Comparison of ENCODE assay signal across 15 cellular contexts in genomic region chr7:47283497-47284131, GRCh38.
DNase-seq lines count a peak whose midpoint lies in the region; ATAC-seq and TF ChIP-seq lines count a peak whose summit lies in the region.
"Had no signal": no experiment of that assay in that cellular context is flagged by ENCODE, and none has a peak within 500 bp of the region (broad histone marks: within the 10 kb centered on the region; RNA-seq: fewer than 3 reads in every experiment).

No MANE protein-coding gene starts in this region.

- ATAC-seq in GM21423 (IDR thresholded peaks at IDR 0.05; ENCODE audit: unreplicated experiment), result peak; percentile 60
- ATAC-seq in CD4-positive, alpha-beta T cell (ENCODE audit: poor library complexity), result no peak
- ATAC-seq: activated CD4-positive, CD25-positive, alpha-beta regulatory T cell treated with anti-CD3 and anti-CD28 coated beads, Interleukin-2, amount 50 U/mL, for 24 hours; gastrocnemius medialis had no signal

- H3K9me3 ChIP-seq in Peyer's patch (peaks cover 0 to 4% (median 0%) of the 10 kb centered on the region in 4 donors), transverse colon (no peaks in the 10 kb centered on the region), spleen (no peaks in the 10 kb centered on the region)
- H3K9me3 ChIP-seq in CD4-positive, alpha-beta T cell (ENCODE audit: control insufficient read depth, low read length), result no peaks in the 10 kb centered on the region
- H3K9me3 ChIP-seq: gastrocnemius medialis, suprapubic skin had no signal

- POLR2A ChIA-PET in CD4-positive, alpha-beta T cell (lab: Charles Lee), result no interaction called here

- no peaks in the 10 kb centered on the region for H3K9me3 Mint-ChIP-seq in CD4-positive, alpha-beta T cell

- peaks cover 0 to 14% (median 2%) of the 10 kb centered on the region in 4 donors for H3K4me1 ChIP-seq in Peyer's patch
- peaks cover 0 to 18% (median 8%) of the 10 kb centered on the region in 4 donors for H3K4me1 ChIP-seq in transverse colon
- peaks cover 0 to 4% (median 0%) of the 10 kb centered on the region in 6 donors for H3K4me1 ChIP-seq in spleen

- no peak overlapping the region for H3K4me3 Mint-ChIP-seq in CD4-positive, alpha-beta T cell
- H3K4me3 Mint-ChIP-seq: brain had no signal

- H3K27ac Mint-ChIP-seq in CD4-positive, alpha-beta T cell, result no peak overlapping the region
- H3K27ac Mint-ChIP-seq: brain had no signal

- no peaks in the 10 kb centered on the region for H3K27me3 Mint-ChIP-seq in CD4-positive, alpha-beta T cell
- H3K27me3 Mint-ChIP-seq: brain had no signal

- intact Hi-C loops in transverse colon (cut with DNase I; ENCODE audit: low total_unique reads) (no loop called here), spleen (cut with DNase I; ENCODE audit: low total_unique reads) (no loop called here)
- intact Hi-C loops in CD4-positive, alpha-beta T cell (cut with DNase I, micrococcal nuclease), result no loop called here

- DNase-seq in Peyer's patch (peak in 2 of 3 donors; percentile 89 to 90), kidney glomerular epithelial cell (lab: John Stamatoyannopoulos, UW) (peak; percentile 90), transverse colon (peak; percentile 85), cortex of kidney (lab: John Stamatoyannopoulos, UW) (no peak), spleen (no peak)
- no peak for DNase-seq in CD4-positive, alpha-beta T cell
- DNase-seq: activated naive CD4-positive, alpha-beta T cell treated with Interleukin-2 at 50 U/mL for 16 hours; gastrocnemius medialis; NCI-H510A treated with DMSO at 0.1 percent for 48 hours; OCI-M1 had no signal

- no peaks in the 10 kb centered on the region for H3K36me3 Mint-ChIP-seq in CD4-positive, alpha-beta T cell (ENCODE audit: low read depth)

- in situ Hi-C loops in transverse colon (cut with MboI; ENCODE audit: low pct_ligation_motif_present in 1 of 4, low pct_unique_long_range_greater_than_20kb in 1 of 4, low sequenced_read_pairs in 3 of 4), result loop anchor here in 1 of 4 donors (25.0 kb wide), 1 partner anchor 529 kb away; no protein-coding TSS in a partner anchor

- CTCF ChIA-PET in CD4-positive, alpha-beta T cell (lab: Charles Lee), result no interaction called here

- WGBS in transverse colon (ENCODE audit: low coverage in 1 of 2), 2 donors, result 50 to 67% methylated on average over 3 to 10 of the region's 10 CpGs
- WGBS in spleen, 5 donors, result 84 to 94% (median 89%) methylated on average over 10 of the region's 10 CpGs

- H3K4me3 ChIP-seq in Peyer's patch (no peak overlapping the region), transverse colon (no peak overlapping the region), spleen (no peak overlapping the region)
- H3K4me3 ChIP-seq: BLaER1 treated with 17β-estradiol and CSF1 and Interleukin-3, amounts not matched to agents 10 nM and 100 nM; gastrocnemius medialis; suprapubic skin had no signal

- peaks cover 0 to 80% (median 0%) of the 10 kb centered on the region in 3 donors for H3K36me3 ChIP-seq in Peyer's patch
- peaks cover 0 to 15% (median 3%) of the 10 kb centered on the region in 4 donors for H3K36me3 ChIP-seq in transverse colon
- H3K36me3 ChIP-seq in spleen, result peaks cover 2 to 100% (median 70%) of the 10 kb centered on the region in 6 donors

- H3K27ac ChIP-seq in Peyer's patch (peak overlapping the region in 2 of 4 donors; percentile 75 to 86), transverse colon (peak overlapping the region; percentile 48 to 67 (median 58)), spleen (no peak overlapping the region)
- no peak overlapping the region for H3K27ac ChIP-seq in CD4-positive, alpha-beta T cell (ENCODE audit: low read depth, low read length)
- H3K27ac ChIP-seq: gastrocnemius medialis, suprapubic skin had no signal

- no peaks in the 10 kb centered on the region for H3K4me1 Mint-ChIP-seq in CD4-positive, alpha-beta T cell (ENCODE audit: low read depth)

- TF ChIP-seq POLR2A in Peyer's patch (IDR thresholded peaks at IDR 0.05) (no peak), transverse colon (IDR thresholded peaks at IDR 0.05) (no peak), spleen (IDR thresholded peaks at IDR 0.05) (no peak)

- no peaks in the 10 kb centered on the region for H3K27me3 ChIP-seq in Peyer's patch
- no peaks in the 10 kb centered on the region for H3K27me3 ChIP-seq in transverse colon
- no peaks in the 10 kb centered on the region for H3K27me3 ChIP-seq in CD4-positive, alpha-beta T cell (ENCODE audit: control insufficient read depth, insufficient read depth, low read length)
- no peaks in the 10 kb centered on the region for H3K27me3 ChIP-seq in spleen (replicated peaks in 1 of 7)
- H3K27me3 ChIP-seq: BLaER1 treated with 17β-estradiol and CSF1 and Interleukin-3, amounts not matched to agents 10 nM and 100 nM; gastrocnemius medialis; suprapubic skin had no signal

- no peak for TF ChIP-seq EP300 in transverse colon (IDR thresholded peaks at IDR 0.05; ENCODE audit: low read depth)

- TF ChIP-seq CTCF in Peyer's patch (IDR thresholded peaks at IDR 0.05) (peak in 3 of 6 experiments; percentile 25 to 42 (median 35)), transverse colon (IDR thresholded peaks at IDR 0.05) (peak in 2 of 5 experiments; percentile 15 to 37), spleen (IDR thresholded peaks at IDR 0.05 in 8 of 11, conservative IDR thresholded peaks at IDR 0.05 in 3 of 11) (no peak)
- no peak for TF ChIP-seq CTCF in CD4-positive, alpha-beta T cell (IDR thresholded peaks at IDR 0.05)

Comparison
In these comparisons a context has a peak if more than half of its experiments do, and no peak if none do; other contexts are left out.
1. DNase-seq: peak in Peyer's patch (2 of 3), kidney glomerular epithelial cell (single experiment) and transverse colon (single experiment); none in CD4-positive, alpha-beta T cell (0 of 10), cortex of kidney (single experiment) and spleen (single experiment).
2. H3K27ac ChIP-seq: peak in transverse colon (4 of 4); none in CD4-positive, alpha-beta T cell (single experiment) and spleen (0 of 8).